10 cellular contexts compared by ENCODE assay signal in genomic region chr6:21800948-21801438, GRCh38.
A peak's percentile ranks its signal among the peaks of the same experiment; 100 is the strongest.
DNase-seq lines count a peak whose midpoint lies in the region; ATAC-seq and TF ChIP-seq lines count a peak whose summit lies in the region.
"Had no signal": no experiment of that assay in that cellular context is flagged by ENCODE, and none has a peak within 500 bp of the region (broad histone marks: within the 10 kb centered on the region; RNA-seq: fewer than 3 reads in every experiment).

No MANE protein-coding gene starts in this region.

- DNase-seq in NCI-H345 (lab: John Stamatoyannopoulos, UW): peak; percentile 21
- no peak for DNase-seq in NCI-H345 treated with DMSO at 0.1 percent for 48 hours (lab: John Stamatoyannopoulos, UW; ENCODE audit: unreplicated experiment)
- peak; percentile 54 to 86 for DNase-seq in NCI-H524 (lab: John Stamatoyannopoulos, UW)
- peak; percentile 86 for DNase-seq in hepatic stellate cell (ENCODE audit: low spot score)
- DNase-seq in upper lobe of right lung: no peak
- no peak for DNase-seq in amniotic stem cell (lab: John Stamatoyannopoulos, UW)
- DNase-seq: dermis blood vessel endothelial cell had no signal

- ATAC-seq in upper lobe of right lung: peak; percentile 83
- no peak for ATAC-seq in HG03521 (IDR thresholded peaks at IDR 0.05; ENCODE audit: unreplicated experiment)
- ATAC-seq in HG02759 (IDR thresholded peaks at IDR 0.05; ENCODE audit: unreplicated experiment): no peak

- no peaks in the 10 kb centered on the region for H3K36me3 ChIP-seq in upper lobe of right lung

- TF ChIP-seq CTCF in upper lobe of right lung (IDR thresholded peaks at IDR 0.05): no peak

- H3K27me3 ChIP-seq in upper lobe of right lung: no peaks in the 10 kb centered on the region

- H3K4me1 ChIP-seq in upper lobe of right lung: no peaks in the 10 kb centered on the region
- H3K4me1 ChIP-seq: parathyroid adenoma had no signal

- H3K9me3 ChIP-seq in upper lobe of right lung: no peaks in the 10 kb centered on the region

- intact Hi-C loops in upper lobe of right lung (cut with DNase I): no loop called here

- H3K27ac ChIP-seq in upper lobe of right lung: no peak overlapping the region
- H3K27ac ChIP-seq: parathyroid adenoma had no signal

- H3K4me3 ChIP-seq in upper lobe of right lung: no peak overlapping the region

Comparison
In these comparisons a context has a peak if more than half of its experiments do, and no peak if none do; other contexts are left out.
1. DNase-seq: peak in NCI-H345 (single experiment), NCI-H524 (2 of 2) and hepatic stellate cell (single experiment); none in NCI-H345 treated with DMSO at 0.1 percent for 48 hours (single experiment), upper lobe of right lung (single experiment) and amniotic stem cell (single experiment).